ENCODE assay signal across 29 cellular contexts in the genomic region with DNA sequence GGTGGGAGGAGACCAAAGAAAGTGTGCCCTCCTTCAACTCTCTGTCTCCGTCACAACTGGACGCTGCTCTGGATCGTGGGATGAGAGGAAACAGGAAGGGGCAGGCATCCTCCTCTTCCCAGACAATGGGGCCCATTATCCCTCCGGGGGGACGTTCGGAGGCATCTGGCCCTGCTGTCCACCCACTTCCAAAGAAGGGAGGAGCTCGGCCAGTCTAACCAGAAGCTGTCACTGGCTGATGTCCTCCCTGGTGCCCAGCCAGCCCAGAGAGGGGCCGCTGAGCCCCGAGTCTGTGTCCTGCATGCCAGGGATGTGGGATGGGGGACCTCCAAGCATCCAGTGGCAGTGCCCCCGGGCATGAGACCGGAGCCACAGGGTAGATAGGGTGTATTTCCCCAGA. TPM values are rescaled to one million over a fixed set of nuclear protein-coding genes. Genes with fewer than 3 reads are reported as not detected.
A peak's percentile ranks its signal among the peaks of the same experiment; 100 is the strongest.
DNase-seq lines count a peak whose midpoint lies in the region; ATAC-seq and TF ChIP-seq lines count a peak whose summit lies in the region.
"Had no signal": no experiment of that assay in that cellular context is flagged by ENCODE, and none has a peak within 500 bp of the region (broad histone marks: within the 10 kb centered on the region; RNA-seq: fewer than 3 reads in every experiment).

No MANE protein-coding gene starts in this region.

- no peaks in the 10 kb centered on the region for H3K36me3 ChIP-seq in neuronal stem cell (replicated peaks in 1 of 2; ENCODE audit: control insufficient read depth in 2 of 2, insufficient read depth in 2 of 2, low read length in 2 of 2)
- H3K36me3 ChIP-seq in lower lobe of right lung = no peaks in the 10 kb centered on the region
- H3K36me3 ChIP-seq: ovary, uterus had no signal

- H2BK12ac ChIP-seq in neuronal stem cell (ENCODE audit: low read length) = peak overlapping the region; percentile 24

- H2BK15ac ChIP-seq in neuronal stem cell (ENCODE audit: low read length) = peak overlapping the region; percentile 32

- H3K4me1 ChIP-seq in neuronal stem cell (ENCODE audit: control insufficient read depth in 2 of 2, insufficient read depth in 1 of 2, low read depth in 1 of 2, low read length in 2 of 2) (peaks cover 19 to 34% of the 10 kb centered on the region in 2 donors), lower lobe of right lung (no peaks in the 10 kb centered on the region)
- H3K4me1 ChIP-seq: testis, uterus had no signal

- no CpG with 5 or more reads among the region's 11 CpGs for WGBS in neuronal stem cell (ENCODE audit: extremely low coverage in 2 of 2, insufficient read length in 2 of 2, insufficient replicate concordance in 1 of 2), 2 donors

- H3K4me3 ChIP-seq in neuronal stem cell (ENCODE audit: low read length in 2 of 2) (no peak overlapping the region), lower lobe of right lung (no peak overlapping the region)
- H3K4me3 ChIP-seq: ovary, testis, uterus had no signal

- no peaks in the 10 kb centered on the region for H3K79me1 ChIP-seq in neuronal stem cell (ENCODE audit: low read depth, low read length)

- H3K27me3 ChIP-seq in neuronal stem cell (ENCODE audit: control insufficient read depth in 3 of 3, insufficient read depth in 3 of 3, low read depth in 1 of 3, low read length in 3 of 3) = no peaks in the 10 kb centered on the region
- H3K27me3 ChIP-seq in lower lobe of right lung (ENCODE audit: low read depth) = peaks cover 8% of the 10 kb centered on the region
- H3K27me3 ChIP-seq: ovary, testis, uterus had no signal

- no peak overlapping the region for H4K91ac ChIP-seq in neuronal stem cell (ENCODE audit: low read depth, low read length, poor library complexity)

- H3K27ac ChIP-seq in neuronal stem cell (replicated peaks; ENCODE audit: low read length) (peak overlapping the region; percentile 68), lower lobe of right lung (no peak overlapping the region)
- H3K27ac ChIP-seq: C4-2B, ovary, RWPE1, testis, uterus had no signal

- TF ChIP-seq CTCF in lower lobe of right lung (IDR thresholded peaks at IDR 0.05) = no peak

- H2AK5ac ChIP-seq in neuronal stem cell (ENCODE audit: low read depth, low read length) = peak overlapping the region; percentile 97

- peak; percentile 89 for DNase-seq in COLO829 (ENCODE audit: low spot score)
- DNase-seq in RPMI7951 (ENCODE audit: low read depth) = peak; percentile 14
- DNase-seq in globus pallidus (ENCODE audit: low spot score) = peak; percentile 85
- no peak for DNase-seq in neuronal stem cell (ENCODE audit: low spot score)
- DNase-seq in lower lobe of right lung = no peak
- DNase-seq in activated CD4-positive, alpha-beta T cell treated with anti-CD3 and anti-CD28 coated beads for 1 hour = no peak
- DNase-seq: ACHN; activated CD4-positive, CD25-positive, alpha-beta regulatory T cell; activated naive CD4-positive, alpha-beta T cell; activated T-cell treated with anti-CD3 and anti-CD28 coated beads, Interleukin-2, amount 50 U/mL, for 1 hour; central memory CD4-positive, alpha-beta T cell; EL; foreskin fibroblast; islet precursor cell; Karpas-422; NCI-H1048; NCI-H2081; NCI-H510A; ovary; stimulated activated CD4-positive, alpha-beta T cell treated with anti-CD3 and anti-CD28 coated beads, Interleukin-1b, Interleukin-23, amount 100 ng/mL, for 48 hours; testis; uterus had no signal

- peak overlapping the region; percentile 73 for H2AFZ ChIP-seq in neuronal stem cell (ENCODE audit: low read length)

- H3K9ac ChIP-seq in neuronal stem cell (ENCODE audit: low read depth, low read length, poor library complexity) = no peak overlapping the region

- H3K14ac ChIP-seq in neuronal stem cell (ENCODE audit: low read length) = no peak overlapping the region

- H3K4me2 ChIP-seq in neuronal stem cell (ENCODE audit: insufficient read depth, low read length, poor library complexity, severe bottlenecking) = no peak overlapping the region

- H3K9me3 ChIP-seq in neuronal stem cell (replicated peaks in 1 of 2; ENCODE audit: control insufficient read depth in 2 of 2, insufficient read depth in 1 of 2, low read depth in 1 of 2, low read length in 2 of 2) = no peaks in the 10 kb centered on the region
- no peaks in the 10 kb centered on the region for H3K9me3 ChIP-seq in lower lobe of right lung
- H3K9me3 ChIP-seq: ovary, testis, uterus had no signal

- intact Hi-C loops in lower lobe of right lung (cut with DNase I) = no loop called here

- H3K4ac ChIP-seq in neuronal stem cell (ENCODE audit: low read length) = no peak overlapping the region

- peak overlapping the region; percentile 68 for H4K8ac ChIP-seq in neuronal stem cell (ENCODE audit: low read depth, low read length)

- no peak overlapping the region for H3K23ac ChIP-seq in neuronal stem cell (ENCODE audit: low read depth, low read length, poor library complexity)

- peak overlapping the region; percentile 93 for H2BK5ac ChIP-seq in neuronal stem cell (ENCODE audit: low read length)

- peak overlapping the region; percentile 96 for H3K18ac ChIP-seq in neuronal stem cell (ENCODE audit: low read length)

- no peak for ATAC-seq in lower lobe of right lung
- no peak for ATAC-seq in HG03095 (IDR thresholded peaks at IDR 0.05; ENCODE audit: unreplicated experiment)
- no peak for ATAC-seq in HG02970 (IDR thresholded peaks at IDR 0.05; ENCODE audit: low FRiP score, unreplicated experiment)
- ATAC-seq: stimulated activated effector memory CD8-positive, alpha-beta T cell treated with anti-CD3 and anti-CD28 coated beads, Interleukin-12 subunit alpha, Interleukin-12 subunit beta, amount 100 ng/mL, for 72 hours had no signal

- H2BK120ac ChIP-seq in neuronal stem cell (ENCODE audit: low read depth, low read length) = peak overlapping the region; percentile 99

RNA-seq across cellular contexts. Expression of gene MEG3, which starts 39.8 kb away (rescaled TPM):
- total RNA-seq in RPMI7951 (2014; rRNA removed; shearing (Covaris generic)) = 0.72 TPM in 1 of 2 replicates, not detected in the other
- polyA plus RNA-seq in neuronal stem cell (2013, experiment 1 of 2) = 61.0 TPM
- polyA plus RNA-seq in neuronal stem cell (2013, experiment 2 of 2) = 58.1 TPM
- total RNA-seq in lower lobe of right lung = 16.6 TPM

RNA-seq across cellular contexts. Expression of gene DLK1, which starts 59.4 kb away (rescaled TPM):
- not detected in 2 replicates for total RNA-seq in RPMI7951 (2014; rRNA removed; shearing (Covaris generic))
- polyA plus RNA-seq in neuronal stem cell (2013, experiment 1 of 2) = 6,496 TPM
- polyA plus RNA-seq in neuronal stem cell (2013, experiment 2 of 2) = 6,408 TPM
- not detected for total RNA-seq in lower lobe of right lung
- total RNA-seq: epithelial cell of proximal tubule, lung microvascular endothelial cell had no signal

Comparison
In these comparisons a context has a peak if more than half of its experiments do, and no peak if none do; other contexts are left out.
1. DNase-seq: peak in COLO829 (single experiment), RPMI7951 (single experiment) and globus pallidus (single experiment); none in neuronal stem cell (single experiment), lower lobe of right lung (single experiment) and activated CD4-positive, alpha-beta T cell treated with anti-CD3 and anti-CD28 coated beads for 1 hour (single experiment).
2. RNA of gene MEG3, which starts 39.8 kb away (total RNA-seq): 16.6 TPM in lower lobe of right lung (single experiment); 0.72 TPM in RPMI7951; every median in the first group is over 10 times any median in the second.